In the genomic region with DNA sequence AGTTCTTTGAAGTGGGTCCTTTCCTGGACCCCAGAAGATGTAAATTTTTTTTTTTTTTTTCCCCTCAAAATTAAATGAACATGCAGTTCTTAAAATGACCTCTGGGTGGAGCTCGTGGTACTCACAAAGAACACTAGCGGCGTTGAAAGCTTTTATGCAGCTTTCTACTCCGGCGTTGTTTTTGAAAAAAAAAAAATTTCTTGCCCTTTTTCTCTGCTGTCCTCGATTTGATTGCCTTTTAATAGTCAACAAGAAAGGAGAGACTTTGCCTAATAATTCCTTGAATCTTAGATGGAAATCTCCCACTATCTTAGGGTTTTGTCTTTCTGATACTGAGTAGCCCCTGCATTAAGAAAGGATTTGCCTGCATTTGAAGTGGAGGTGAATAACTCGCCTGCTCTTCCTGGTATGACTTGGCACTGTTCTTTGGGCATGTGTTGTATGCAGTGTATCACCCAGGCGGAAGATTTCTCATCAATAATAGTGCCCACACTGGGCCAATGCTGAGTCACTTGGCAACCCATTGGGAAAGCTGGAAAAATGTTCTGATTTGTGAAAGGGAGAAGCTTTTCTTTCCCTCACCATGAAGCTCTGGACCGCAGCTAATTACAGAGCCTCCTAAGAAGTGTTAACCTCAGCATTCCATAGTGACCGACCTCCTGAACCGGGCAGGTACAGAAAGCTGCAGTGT, we compare ENCODE assay signal across 8 cellular contexts.
DNase-seq lines count a peak whose midpoint lies in the region; ATAC-seq and TF ChIP-seq lines count a peak whose summit lies in the region.

No MANE protein-coding gene starts in this region.

- DNase-seq in DMS 273 treated with DMSO at 0.1 percent for 48 hours (lab: John Stamatoyannopoulos, UW) (peak; percentile 86), HCEC 1CT (peak; percentile 68), NCI-H82 (lab: John Stamatoyannopoulos, UW) (peak; percentile 67), caudate nucleus (lab: John Stamatoyannopoulos, UW) (peak in 7 of 61 donors; percentile 0 to 43 (median 6)), left colon (no peak), suprapubic skin (ENCODE audit: low spot score in 2 of 2) (no peak)

- H3K9me3 ChIP-seq in suprapubic skin, result no peaks in the 10 kb centered on the region

- WGBS in suprapubic skin, result 18% methylated on average over 10 of the region's 11 CpGs

- H3K27me3 ChIP-seq in suprapubic skin, result no peaks in the 10 kb centered on the region

- no peaks in the 10 kb centered on the region for H3K36me3 ChIP-seq in suprapubic skin

- intact Hi-C loops in left colon (cut with DNase I, micrococcal nuclease), result no loop called here

- peak; percentile 40 to 51 for TF ChIP-seq CTCF in suprapubic skin (IDR thresholded peaks at IDR 0.05)

- peaks cover 11% of the 10 kb centered on the region for H3K4me1 ChIP-seq in suprapubic skin

- H3K4me3 ChIP-seq in suprapubic skin, result no peak overlapping the region

- ATAC-seq in left colon (peak; percentile 64), HG03280 (IDR thresholded peaks at IDR 0.05; ENCODE audit: unreplicated experiment) (no peak), HG03460 (IDR thresholded peaks at IDR 0.05; ENCODE audit: unreplicated experiment) (no peak)

- H3K27ac ChIP-seq in caudate nucleus (ENCODE audit: low read depth, low read length) (peak overlapping the region; percentile 28), suprapubic skin (peak overlapping the region; percentile 59)

- no peak for TF ChIP-seq POLR2A in suprapubic skin (IDR thresholded peaks at IDR 0.05)

- TF ChIP-seq EP300 in suprapubic skin (IDR thresholded peaks at IDR 0.05), result no peak

Comparison
In these comparisons a context has a peak if more than half of its experiments do, and no peak if none do; other contexts are left out.
1. DNase-seq: peak in DMS 273 treated with DMSO at 0.1 percent for 48 hours (single experiment), HCEC 1CT (single experiment) and NCI-H82 (single experiment); none in left colon (0 of 2) and suprapubic skin (0 of 2).